8 cellular contexts compared by ENCODE assay signal in the genomic region with DNA sequence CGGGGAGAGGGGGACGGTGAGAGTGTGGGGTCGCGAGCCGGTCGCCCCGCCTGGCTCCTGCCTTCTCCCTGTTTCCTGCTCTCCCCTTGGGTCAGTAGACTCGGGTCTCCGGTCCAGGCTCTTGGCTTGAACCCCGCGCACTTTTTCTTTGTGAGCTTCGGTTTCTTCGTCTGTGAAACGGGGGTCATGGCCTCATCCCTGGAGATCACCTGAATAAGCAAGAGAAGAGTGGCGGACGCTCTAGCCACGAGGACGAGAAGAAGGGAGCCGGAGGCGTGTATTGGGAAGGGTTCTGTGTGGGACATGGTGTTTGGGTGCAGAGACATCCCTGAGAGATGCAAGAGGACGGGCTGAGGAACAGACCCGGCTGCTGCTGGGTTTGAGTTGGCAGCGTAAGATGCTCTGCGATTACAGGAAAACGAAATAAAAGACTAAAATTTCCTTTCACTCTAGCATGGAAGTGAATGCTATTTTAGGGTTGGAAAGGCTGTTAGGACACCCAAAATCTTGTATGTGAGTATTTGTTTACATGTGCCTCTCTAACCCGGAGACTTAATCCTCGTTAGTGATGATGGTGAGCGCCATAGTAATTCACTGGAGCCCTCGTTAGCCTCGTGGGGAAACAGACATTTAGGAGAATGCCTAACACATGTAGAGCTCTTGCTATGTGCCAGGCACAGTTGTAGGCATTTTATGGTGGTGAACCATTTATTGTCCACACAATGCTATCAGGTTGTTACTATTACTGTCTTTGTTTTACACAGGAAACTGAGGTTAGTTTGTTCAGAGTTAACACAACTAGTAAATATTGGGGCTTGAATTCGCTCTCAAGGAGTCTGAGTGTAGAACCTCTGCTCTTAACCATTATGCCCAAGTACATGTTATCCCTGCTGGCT. TPM values are rescaled to one million over a fixed set of nuclear protein-coding genes. Genes with fewer than 3 reads are reported as not detected.
DNase-seq lines count a peak whose midpoint lies in the region; ATAC-seq and TF ChIP-seq lines count a peak whose summit lies in the region.

No MANE protein-coding gene starts in this region.

- H3K27ac Mint-ChIP-seq in activated CD8-positive, alpha-beta T cell treated with anti-CD3 and anti-CD28 coated beads for 36 hours = peak overlapping the region; percentile 97
- H3K27ac Mint-ChIP-seq in stimulated activated naive CD8-positive, alpha-beta T cell treated with anti-CD3 and anti-CD28 coated beads, Interleukin-15, Interleukin-2, amounts not matched to agents 100 ng/mL and 50 ng/mL, for 24 hours = peak overlapping the region; percentile 95

- TF ChIP-seq CTCF in activated CD8-positive, alpha-beta T cell treated with anti-CD3 and anti-CD28 coated beads for 36 hours (IDR thresholded peaks at IDR 0.05) = no peak

- CTCF ChIA-PET in activated CD8-positive, alpha-beta T cell treated with anti-CD3 and anti-CD28 coated beads for 36 hours (lab: Charles Lee) = interaction anchor here (0.7 to 4.8 kb wide), 19 partner anchors 8 to 100 kb away, joined by 3 to 43 read pairs (median 6); partner anchors contain the start of genes MVP and ZG16

- H3K36me3 Mint-ChIP-seq in activated CD8-positive, alpha-beta T cell treated with anti-CD3 and anti-CD28 coated beads for 36 hours (ENCODE audit: low read depth) = peaks cover 40% of the 10 kb centered on the region
- peaks cover 34% of the 10 kb centered on the region for H3K36me3 Mint-ChIP-seq in stimulated activated naive CD8-positive, alpha-beta T cell treated with anti-CD3 and anti-CD28 coated beads, Interleukin-15, Interleukin-2, amounts not matched to agents 100 ng/mL and 50 ng/mL, for 24 hours (ENCODE audit: low read depth)

- H3K27me3 ChIP-seq in iPS-18a (ENCODE audit: control insufficient read depth, insufficient read depth, low read length) = no peaks in the 10 kb centered on the region

- no peaks in the 10 kb centered on the region for H3K27me3 Mint-ChIP-seq in activated CD8-positive, alpha-beta T cell treated with anti-CD3 and anti-CD28 coated beads for 36 hours
- no peaks in the 10 kb centered on the region for H3K27me3 Mint-ChIP-seq in stimulated activated naive CD8-positive, alpha-beta T cell treated with anti-CD3 and anti-CD28 coated beads, Interleukin-15, Interleukin-2, amounts not matched to agents 100 ng/mL and 50 ng/mL, for 24 hours

- peak overlapping the region; percentile 85 for H3K4me3 ChIP-seq in iPS-18a (ENCODE audit: low read length)

- peaks cover 14% of the 10 kb centered on the region for H3K4me1 ChIP-seq in iPS-18a (ENCODE audit: control insufficient read depth, low read depth, low read length)

- H3K36me3 ChIP-seq in iPS-18a (ENCODE audit: control insufficient read depth, low read depth, low read length) = peaks cover 3% of the 10 kb centered on the region

- H3K27ac ChIP-seq in iPS-18a (ENCODE audit: low read length) = peak overlapping the region; percentile 7

- peak overlapping the region; percentile 87 for H3K9ac ChIP-seq in iPS-18a (ENCODE audit: low read length)

- H3K4me3 Mint-ChIP-seq in activated CD8-positive, alpha-beta T cell treated with anti-CD3 and anti-CD28 coated beads for 36 hours = peak overlapping the region; percentile 100
- peak overlapping the region; percentile 98 for H3K4me3 Mint-ChIP-seq in stimulated activated naive CD8-positive, alpha-beta T cell treated with anti-CD3 and anti-CD28 coated beads, Interleukin-15, Interleukin-2, amounts not matched to agents 100 ng/mL and 50 ng/mL, for 24 hours

- DNase-seq in ELR (ENCODE audit: low read depth) = peak; percentile 37
- DNase-seq in activated CD8-positive, alpha-beta T cell treated with anti-CD3 and anti-CD28 coated beads for 36 hours = no peak
- no peak for DNase-seq in H4 (ENCODE audit: low spot score)
- no peak for DNase-seq in NCI-H2029 (lab: John Stamatoyannopoulos, UW)
- no peak for DNase-seq in SKM-1 (lab: John Stamatoyannopoulos, UW; ENCODE audit: unreplicated experiment)

- H3K9me3 ChIP-seq in iPS-18a (ENCODE audit: control insufficient read depth, low read depth, low read length) = no peaks in the 10 kb centered on the region

- intact Hi-C loops in activated CD8-positive, alpha-beta T cell treated with anti-CD3 and anti-CD28 coated beads for 36 hours (cut with micrococcal nuclease) = loop anchor here (5.0 kb wide), 1 partner anchor 49 kb away; no protein-coding TSS in a partner anchor

- POLR2A ChIA-PET in activated CD8-positive, alpha-beta T cell treated with anti-CD3 and anti-CD28 coated beads for 36 hours (lab: Charles Lee) = interaction anchor here (0.8 to 7.2 kb wide), 24 partner anchors 7 to 300 kb away, joined by 3 to 89 read pairs (median 4); partner anchors contain the start of genes MAZ, MVP, PRRT2 and TBX6

- peak; percentile 30 for ATAC-seq in HG02884 (IDR thresholded peaks at IDR 0.05; ENCODE audit: unreplicated experiment)
- ATAC-seq in activated CD8-positive, alpha-beta T cell treated with anti-CD3 and anti-CD28 coated beads for 36 hours = peak; percentile 8

- no peaks in the 10 kb centered on the region for H3K9me3 Mint-ChIP-seq in activated CD8-positive, alpha-beta T cell treated with anti-CD3 and anti-CD28 coated beads for 36 hours
- no peaks in the 10 kb centered on the region for H3K9me3 Mint-ChIP-seq in stimulated activated naive CD8-positive, alpha-beta T cell treated with anti-CD3 and anti-CD28 coated beads, Interleukin-15, Interleukin-2, amounts not matched to agents 100 ng/mL and 50 ng/mL, for 24 hours

- H3K4me1 Mint-ChIP-seq in activated CD8-positive, alpha-beta T cell treated with anti-CD3 and anti-CD28 coated beads for 36 hours (ENCODE audit: low read depth) = peaks cover 37% of the 10 kb centered on the region
- H3K4me1 Mint-ChIP-seq in stimulated activated naive CD8-positive, alpha-beta T cell treated with anti-CD3 and anti-CD28 coated beads, Interleukin-15, Interleukin-2, amounts not matched to agents 100 ng/mL and 50 ng/mL, for 24 hours (ENCODE audit: low read depth) = peaks cover 41% of the 10 kb centered on the region

RNA-seq across cellular contexts. Expression of gene KIF22, which starts 0.6 kb away (rescaled TPM):
- 100 to 1,000 TPM; 160 to 165 TPM for total RNA-seq in activated CD8-positive, alpha-beta T cell treated with anti-CD3 and anti-CD28 coated beads for 36 hours
- total RNA-seq in H4 (2014; rRNA removed; shearing (Covaris generic)) = 60.9 and 72.7 TPM in 2 replicates

RNA-seq across cellular contexts. Expression of gene ZG16, which starts 13.1 kb away (rescaled TPM):
- not detected for total RNA-seq in activated CD8-positive, alpha-beta T cell treated with anti-CD3 and anti-CD28 coated beads for 36 hours
- not detected in 2 replicates for total RNA-seq in H4 (2014; rRNA removed; shearing (Covaris generic))

RNA-seq across cellular contexts. Expression of gene MAZ, which starts 15.1 kb away (rescaled TPM):
- 100 to 1,000 TPM; 380 to 382 TPM for total RNA-seq in activated CD8-positive, alpha-beta T cell treated with anti-CD3 and anti-CD28 coated beads for 36 hours
- 84.6 and 135 TPM in 2 replicates for total RNA-seq in H4 (2014; rRNA removed; shearing (Covaris generic))

RNA-seq across cellular contexts. Expression of gene PRRT2, which starts 20.8 kb away (rescaled TPM):
- 1 to 10 TPM; 1.5 to 2.0 TPM for total RNA-seq in activated CD8-positive, alpha-beta T cell treated with anti-CD3 and anti-CD28 coated beads for 36 hours
- total RNA-seq in H4 (2014; rRNA removed; shearing (Covaris generic)) = 0.14 and 1.0 TPM in 2 replicates

RNA-seq across cellular contexts. Expression of gene PAGR1, which starts 24.8 kb away (rescaled TPM):
- 10 to 100 TPM; 26.8 to 29.0 TPM for total RNA-seq in activated CD8-positive, alpha-beta T cell treated with anti-CD3 and anti-CD28 coated beads for 36 hours
- total RNA-seq in H4 (2014; rRNA removed; shearing (Covaris generic)) = 43.4 and 46.3 TPM in 2 replicates
